In the genomic region with DNA sequence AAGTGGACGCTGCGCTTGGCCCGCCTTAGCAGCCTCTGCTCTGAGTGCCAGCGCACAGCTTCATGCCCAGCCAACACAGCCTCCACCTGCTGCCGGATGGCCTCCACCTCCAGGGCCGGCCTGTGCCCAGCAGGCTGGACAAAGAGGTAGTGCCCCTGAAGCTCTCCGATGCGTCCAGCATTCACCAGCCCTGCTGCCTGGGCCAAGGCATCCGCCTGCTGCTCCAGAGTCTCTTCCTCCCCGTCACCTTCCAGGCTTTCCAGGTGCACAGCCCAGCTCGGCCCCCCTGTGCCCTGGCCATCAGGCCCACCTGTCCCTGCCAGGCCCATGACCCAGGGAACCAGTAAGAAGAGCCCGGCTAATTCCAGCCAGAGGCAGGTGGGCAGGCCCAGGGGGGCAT, we compare ENCODE assay signal across 11 cellular contexts. TPM values are rescaled to one million over a fixed set of nuclear protein-coding genes. Genes with fewer than 3 reads are reported as not detected.
DNase-seq lines count a peak whose midpoint lies in the region; ATAC-seq and TF ChIP-seq lines count a peak whose summit lies in the region.
"Had no signal": no experiment of that assay in that cellular context is flagged by ENCODE, and none has a peak within 500 bp of the region (broad histone marks: within the 10 kb centered on the region; RNA-seq: fewer than 3 reads in every experiment).

No MANE protein-coding gene starts in this region.

- H3K27me3 Mint-ChIP-seq in activated naive CD4-positive, alpha-beta T cell treated with anti-CD3 and anti-CD28 coated beads for 36 hours (ENCODE audit: low read depth): no peaks in the 10 kb centered on the region
- no peaks in the 10 kb centered on the region for H3K27me3 Mint-ChIP-seq in activated B cell treated with CpG ODN at 0.5 μM for 24 hours
- no peaks in the 10 kb centered on the region for H3K27me3 Mint-ChIP-seq in effector memory CD8-positive, alpha-beta T cell

- peaks cover 36% of the 10 kb centered on the region for H3K36me3 ChIP-seq in BE2C

- peaks cover 40% of the 10 kb centered on the region for H3K36me3 Mint-ChIP-seq in activated naive CD4-positive, alpha-beta T cell treated with anti-CD3 and anti-CD28 coated beads for 36 hours (ENCODE audit: low read depth)
- peaks cover 66% of the 10 kb centered on the region for H3K36me3 Mint-ChIP-seq in activated B cell treated with CpG ODN at 0.5 μM for 24 hours (ENCODE audit: low read depth)
- H3K36me3 Mint-ChIP-seq in effector memory CD8-positive, alpha-beta T cell (ENCODE audit: insufficient read depth): peaks cover 80% of the 10 kb centered on the region
- H3K36me3 Mint-ChIP-seq in stimulated activated effector memory CD8-positive, alpha-beta T cell treated with anti-CD3 and anti-CD28 coated beads, Interleukin-12 subunit alpha, Interleukin-12 subunit beta, amount 100 ng/mL, for 72 hours: peaks cover 80% of the 10 kb centered on the region

- DNase-seq in activated naive CD4-positive, alpha-beta T cell treated with anti-CD3 and anti-CD28 coated beads for 36 hours: no peak
- no peak for DNase-seq in activated naive CD4-positive, alpha-beta T cell treated with Interleukin-2 at 50 U/mL for 16 hours
- DNase-seq in activated B cell treated with CpG ODN at 0.5 μM for 24 hours (no peak), GDM1 (lab: John Stamatoyannopoulos, UW) (no peak), mesenteric fat pad (ENCODE audit: low spot score) (no peak), BE2C (no peak)
- no peak for DNase-seq in effector memory CD8-positive, alpha-beta T cell
- no peak for DNase-seq in stimulated activated effector memory CD8-positive, alpha-beta T cell treated with anti-CD3 and anti-CD28 coated beads, Interleukin-12 subunit alpha, Interleukin-12 subunit beta, amount 100 ng/mL, for 72 hours (ENCODE audit: low spot score in 2 of 2)
- DNase-seq: mucosa of descending colon, Right ventricle myocardium superior had no signal

- TF ChIP-seq CTCF in activated B cell treated with CpG ODN at 0.5 μM for 24 hours (IDR thresholded peaks at IDR 0.05) (no peak), BE2C (IDR thresholded peaks at IDR 0.05; ENCODE audit: low read depth, low read length) (no peak)

- intact Hi-C loops in activated naive CD4-positive, alpha-beta T cell treated with anti-CD3 and anti-CD28 coated beads for 36 hours (cut with micrococcal nuclease): no loop called here
- intact Hi-C loops in activated B cell treated with CpG ODN at 0.5 μM for 24 hours (cut with micrococcal nuclease): no loop called here

- H3K9me3 Mint-ChIP-seq in activated naive CD4-positive, alpha-beta T cell treated with anti-CD3 and anti-CD28 coated beads for 36 hours: no peaks in the 10 kb centered on the region
- no peaks in the 10 kb centered on the region for H3K9me3 Mint-ChIP-seq in activated B cell treated with CpG ODN at 0.5 μM for 24 hours
- H3K9me3 Mint-ChIP-seq in effector memory CD8-positive, alpha-beta T cell: no peaks in the 10 kb centered on the region
- no peaks in the 10 kb centered on the region for H3K9me3 Mint-ChIP-seq in stimulated activated effector memory CD8-positive, alpha-beta T cell treated with anti-CD3 and anti-CD28 coated beads, Interleukin-12 subunit alpha, Interleukin-12 subunit beta, amount 100 ng/mL, for 72 hours

- peak overlapping the region; percentile 99 for H3K27ac Mint-ChIP-seq in activated naive CD4-positive, alpha-beta T cell treated with anti-CD3 and anti-CD28 coated beads for 36 hours
- H3K27ac Mint-ChIP-seq in activated B cell treated with CpG ODN at 0.5 μM for 24 hours: peak overlapping the region; percentile 95
- peak overlapping the region; percentile 92 to 96 for H3K27ac Mint-ChIP-seq in effector memory CD8-positive, alpha-beta T cell
- peak overlapping the region; percentile 97 for H3K27ac Mint-ChIP-seq in stimulated activated effector memory CD8-positive, alpha-beta T cell treated with anti-CD3 and anti-CD28 coated beads, Interleukin-12 subunit alpha, Interleukin-12 subunit beta, amount 100 ng/mL, for 72 hours

- CTCF ChIA-PET in activated naive CD4-positive, alpha-beta T cell treated with anti-CD3 and anti-CD28 coated beads for 36 hours (lab: Charles Lee): interaction anchor here (0.6 to 4.7 kb wide), 4 partner anchors 11 to 483 kb away, joined by 3 to 27 read pairs (median 14); partner anchors contain the start of gene SIDT2
- CTCF ChIA-PET in activated B cell treated with CpG ODN at 0.5 μM for 24 hours (lab: Charles Lee): interaction anchor here (8.1 kb wide), 1 partner anchor 49 kb away, joined by 119 read pairs; the partner anchor contains the start of gene SIDT2

- H3K27me3 ChIP-seq in BE2C: no peaks in the 10 kb centered on the region
- H3K27me3 ChIP-seq: upper lobe of left lung had no signal

- no peak overlapping the region for H3K4me3 ChIP-seq in BE2C (ENCODE audit: low read depth, low read length)
- H3K4me3 ChIP-seq: mucosa of descending colon had no signal

- peak overlapping the region; percentile 95 for H3K4me3 Mint-ChIP-seq in activated naive CD4-positive, alpha-beta T cell treated with anti-CD3 and anti-CD28 coated beads for 36 hours
- H3K4me3 Mint-ChIP-seq in activated B cell treated with CpG ODN at 0.5 μM for 24 hours: peak overlapping the region; percentile 100
- H3K4me3 Mint-ChIP-seq in effector memory CD8-positive, alpha-beta T cell: peak overlapping the region; percentile 93 to 99
- peak overlapping the region; percentile 89 for H3K4me3 Mint-ChIP-seq in stimulated activated effector memory CD8-positive, alpha-beta T cell treated with anti-CD3 and anti-CD28 coated beads, Interleukin-12 subunit alpha, Interleukin-12 subunit beta, amount 100 ng/mL, for 72 hours

- H3K4me1 Mint-ChIP-seq in activated naive CD4-positive, alpha-beta T cell treated with anti-CD3 and anti-CD28 coated beads for 36 hours (ENCODE audit: low read depth): peaks cover 42% of the 10 kb centered on the region
- H3K4me1 Mint-ChIP-seq in activated B cell treated with CpG ODN at 0.5 μM for 24 hours: peaks cover 53% of the 10 kb centered on the region
- peaks cover 59 to 61% of the 10 kb centered on the region in 2 donors for H3K4me1 Mint-ChIP-seq in effector memory CD8-positive, alpha-beta T cell (ENCODE audit: low read depth in 2 of 2)
- H3K4me1 Mint-ChIP-seq in stimulated activated effector memory CD8-positive, alpha-beta T cell treated with anti-CD3 and anti-CD28 coated beads, Interleukin-12 subunit alpha, Interleukin-12 subunit beta, amount 100 ng/mL, for 72 hours: peaks cover 79% of the 10 kb centered on the region

- H3K4me1 ChIP-seq in BE2C: no peaks in the 10 kb centered on the region

- POLR2A ChIA-PET in activated B cell treated with CpG ODN at 0.5 μM for 24 hours (lab: Charles Lee): interaction anchor here (1.4 to 5.9 kb wide), 5 partner anchors 44 to 300 kb away, joined by 4 to 89 read pairs (median 20); partner anchors contain the start of genes CEP164, PAFAH1B2 and SIDT2

- no peak for ATAC-seq in activated B cell treated with CpG ODN at 0.5 μM for 24 hours (ENCODE audit: low read depth)
- ATAC-seq in effector memory CD8-positive, alpha-beta T cell (replicated peaks): no peak
- no peak for ATAC-seq in stimulated activated effector memory CD8-positive, alpha-beta T cell treated with anti-CD3 and anti-CD28 coated beads, Interleukin-12 subunit alpha, Interleukin-12 subunit beta, amount 100 ng/mL, for 72 hours
- ATAC-seq: mucosa of descending colon had no signal

- H3K9me3 ChIP-seq in BE2C: no peaks in the 10 kb centered on the region
- H3K9me3 ChIP-seq: mucosa of descending colon, upper lobe of left lung had no signal

RNA-seq across cellular contexts. Expression of gene PCSK7, which starts 2.5 kb away (rescaled TPM):
- total RNA-seq in activated naive CD4-positive, alpha-beta T cell treated with anti-CD3 and anti-CD28 coated beads for 36 hours: 10 to 100 TPM; 97.6 to 97.9 TPM
- total RNA-seq in activated B cell treated with CpG ODN at 0.5 μM for 24 hours (274 and 341 TPM in 2 replicates), mesenteric fat pad (68.1 TPM)
- polyA plus RNA-seq in BE2C (2012; ENCODE audit: insufficient read depth, insufficient read length, low read depth): 68.1 TPM

RNA-seq across cellular contexts. Expression of gene RNF214, which starts 3.1 kb away (rescaled TPM):
- 10 to 100 TPM; 14.0 to 14.4 TPM for total RNA-seq in activated naive CD4-positive, alpha-beta T cell treated with anti-CD3 and anti-CD28 coated beads for 36 hours
- 18.7 and 22.3 TPM in 2 replicates for total RNA-seq in activated B cell treated with CpG ODN at 0.5 μM for 24 hours
- 21.9 TPM for total RNA-seq in mesenteric fat pad
- polyA plus RNA-seq in BE2C (2012; ENCODE audit: insufficient read depth, insufficient read length, low read depth): 63.5 TPM

RNA-seq across cellular contexts. Expression of gene TAGLN, which starts 30.2 kb away (rescaled TPM):
- total RNA-seq in activated naive CD4-positive, alpha-beta T cell treated with anti-CD3 and anti-CD28 coated beads for 36 hours: 1 to 10 TPM; 2.1 to 2.2 TPM
- total RNA-seq in activated B cell treated with CpG ODN at 0.5 μM for 24 hours: 14.2 and 17.9 TPM in 2 replicates
- total RNA-seq in mesenteric fat pad: 923 TPM
- polyA plus RNA-seq in BE2C (2012; ENCODE audit: insufficient read depth, insufficient read length, low read depth): 10.2 TPM

RNA-seq across cellular contexts. Expression of gene SIDT2, which starts 50.9 kb away (rescaled TPM):
- 10 to 100 TPM; 23.9 to 25.6 TPM for total RNA-seq in activated naive CD4-positive, alpha-beta T cell treated with anti-CD3 and anti-CD28 coated beads for 36 hours
- total RNA-seq in activated B cell treated with CpG ODN at 0.5 μM for 24 hours (96.7 and 115 TPM in 2 replicates), mesenteric fat pad (226 TPM)
- polyA plus RNA-seq in BE2C (2012; ENCODE audit: insufficient read depth, insufficient read length, low read depth): 36.0 TPM

Comparison
In these comparisons a context has a peak if more than half of its experiments do, and no peak if none do; other contexts are left out.
1. RNA of gene TAGLN, which starts 30.2 kb away (total RNA-seq): 923 TPM in mesenteric fat pad (single experiment); 14.2 to 17.9 TPM in activated B cell treated with CpG ODN at 0.5 μM for 24 hours and 2.1 to 2.2 TPM in activated naive CD4-positive, alpha-beta T cell treated with anti-CD3 and anti-CD28 coated beads for 36 hours; every median in the first group is over 10 times any median in the second.
2. Peak in every context shown above with its lines, with median percentiles within 50 percentile points of each other: H3K27ac Mint-ChIP-seq and H3K4me3 Mint-ChIP-seq.